36 cellular contexts compared by ENCODE assay signal in the genomic region with DNA sequence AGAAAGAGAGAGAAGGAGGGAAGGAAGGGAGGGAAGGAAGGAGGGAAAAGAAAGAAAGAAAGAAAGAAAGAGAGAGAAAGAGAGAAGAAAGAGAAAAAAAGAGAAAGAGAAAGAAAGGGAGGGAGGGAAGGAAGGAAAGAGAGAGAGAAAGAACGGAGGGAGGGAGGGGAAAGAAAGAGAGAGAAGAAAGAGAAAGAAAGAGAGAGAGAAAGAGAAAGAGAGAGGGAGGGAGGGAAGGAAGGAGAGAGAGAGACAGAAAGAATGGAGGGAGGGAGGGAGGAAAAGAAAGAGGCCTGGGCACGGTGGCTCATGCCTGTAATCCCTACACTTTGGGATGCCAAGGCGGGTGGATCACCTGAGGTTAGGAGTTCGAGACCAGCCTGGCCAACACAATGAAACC.
"Had no signal": no experiment of that assay in that cellular context is flagged by ENCODE, and none has a peak within 500 bp of the region (broad histone marks: within the 10 kb centered on the region; RNA-seq: fewer than 3 reads in every experiment).

No MANE protein-coding gene starts in this region.

- H3K27ac ChIP-seq: ascending aorta, cardiac muscle cell, VCaP had no signal

- DNase-seq: activated B cell treated with CpG ODN at 0.5 μM for 24 hours; activated CD4-positive, alpha-beta memory T cell treated with anti-CD3 and anti-CD28 coated beads for 36 hours; activated CD4-positive, alpha-beta T cell treated with anti-CD3 and anti-CD28 coated beads for 4 hours; activated CD4-positive, alpha-beta T cell treated with anti-CD3 and anti-CD28 coated beads, Interleukin-2, amount 10 ng/mL, durations not matched to agents 24 days and 14 days; activated CD4-positive, alpha-beta T cell treated with anti-CD3 and anti-CD28 coated beads, Interleukin-2, amount 50 U/mL, for 1 hour; activated CD4-positive, alpha-beta T cell treated with anti-CD3 and anti-CD28 coated beads, Interleukin-2, amount 50 U/mL, for 4 hours; activated CD4-positive, CD25-positive, alpha-beta regulatory T cell treated with anti-CD3 and anti-CD28 coated beads, Interleukin-2, amount 50 U/mL, for 72 hours; activated CD8-positive, alpha-beta memory T cell treated with anti-CD3 and anti-CD28 coated beads, Interleukin-2, amount 50 U/mL, for 4 hours; activated CD8-positive, alpha-beta T cell treated with anti-CD3 and anti-CD28 coated beads for 36 hours; activated effector memory CD4-positive, alpha-beta T cell treated with anti-CD3 and anti-CD28 coated beads, Interleukin-2, amount 50 U/mL, for 16 hours; activated gamma-delta T cell treated with Interleukin-2 at 50 U/mL for 16 hours; activated naive CD4-positive, alpha-beta T cell; activated naive CD4-positive, alpha-beta T cell treated with anti-CD3 and anti-CD28 coated beads for 36 hours; activated naive CD4-positive, alpha-beta T cell treated with anti-CD3 and anti-CD28 coated beads, Interleukin-2, amount 50 U/mL, for 16 hours; activated naive CD8-positive, alpha-beta T cell treated with anti-CD3 and anti-CD28 coated beads for 36 hours; activated T-cell treated with anti-CD3 and anti-CD28 coated beads for 4 hours; activated T-cell treated with anti-CD3 and anti-CD28 coated beads, Interleukin-2, amount 50 U/mL, for 1 hour; activated T-cell treated with anti-CD3 and anti-CD28 coated beads, Interleukin-2, amount 50 U/mL, for 4 hours; activated T-cell treated with anti-CD3 and anti-CD28 coated beads, Interleukin-2, amount 50 U/mL, for 72 hours; amygdala; anterior cingulate cortex; caudate nucleus; cerebellar nuclear complex; T-helper 1 cell; T-helper 9 cell had no signal

- H3K36me3 Mint-ChIP-seq: brain had no signal

- ATAC-seq: activated CD8-positive, alpha-beta T cell treated with anti-CD3 and anti-CD28 coated beads for 36 hours; activated naive CD4-positive, alpha-beta T cell treated with anti-CD3 and anti-CD28 coated beads, Interleukin-2, amount 50 U/mL, for 72 hours; activated T-cell treated with anti-CD3 and anti-CD28 coated beads, Interleukin-2, amount 50 U/mL, for 4 hours; activated T-cell treated with anti-CD3 and anti-CD28 coated beads, Interleukin-2, amount 50 U/mL, for 72 hours; activated T-helper 17 cell treated with anti-CD3 and anti-CD28 coated beads, Interleukin-2, amount 50 U/mL, for 72 hours had no signal

- H3K27me3 Mint-ChIP-seq: activated B cell treated with CpG ODN at 0.5 μM for 24 hours; activated CD4-positive, alpha-beta memory T cell treated with anti-CD3 and anti-CD28 coated beads for 36 hours; activated CD8-positive, alpha-beta T cell treated with anti-CD3 and anti-CD28 coated beads for 36 hours; activated T-helper 17 cell treated with anti-CD3 and anti-CD28 coated beads, Interleukin-2, amount 50 U/mL, for 72 hours; brain; central memory CD8-positive, alpha-beta T cell had no signal

- H3K27ac Mint-ChIP-seq: activated B cell treated with CpG ODN at 0.5 μM for 24 hours; activated CD4-positive, alpha-beta memory T cell treated with anti-CD3 and anti-CD28 coated beads for 36 hours; activated CD4-positive, alpha-beta T cell treated with anti-CD3 and anti-CD28 coated beads, Interleukin-2, amount 10 ng/mL, durations not matched to agents 24 days and 14 days; activated CD8-positive, alpha-beta T cell treated with anti-CD3 and anti-CD28 coated beads for 36 hours; activated naive CD4-positive, alpha-beta T cell treated with anti-CD3 and anti-CD28 coated beads for 36 hours; activated naive CD4-positive, alpha-beta T cell treated with anti-CD3 and anti-CD28 coated beads, Interleukin-2, amount 50 U/mL, for 72 hours; activated naive CD8-positive, alpha-beta T cell treated with anti-CD3 and anti-CD28 coated beads for 36 hours; activated T-cell treated with anti-CD3 and anti-CD28 coated beads, Interleukin-2, amount 50 U/mL, for 72 hours; activated T-helper 1 cell treated with anti-CD3 and anti-CD28 coated beads, Interleukin-12 subunit alpha, Interleukin-12 subunit beta, Interleukin-2, Interleukin-4 antibody, amounts not matched to agents 30 ng/mL and 10 ng/mL and 1 ng/mL, durations not matched to agents 14 hours and 24 hours and 36 hours; activated T-helper 17 cell treated with anti-CD3 and anti-CD28 coated beads, Interleukin-2, amount 50 U/mL, for 72 hours; brain; T-helper 1 cell treated with Interleukin-12 subunit alpha and Interleukin-12 subunit beta and Interleukin-4 antibody, amounts not matched to agents 30 μg/mL and 1 μg/mL, for 36 hours had no signal

- H3K4me3 Mint-ChIP-seq: activated B cell treated with CpG ODN at 0.5 μM for 24 hours; activated CD4-positive, alpha-beta memory T cell treated with anti-CD3 and anti-CD28 coated beads for 36 hours; activated CD4-positive, alpha-beta T cell treated with anti-CD3 and anti-CD28 coated beads, Interleukin-2, amount 10 ng/mL, durations not matched to agents 24 days and 14 days; activated CD8-positive, alpha-beta T cell treated with anti-CD3 and anti-CD28 coated beads for 36 hours; activated naive CD4-positive, alpha-beta T cell treated with anti-CD3 and anti-CD28 coated beads for 36 hours; activated naive CD8-positive, alpha-beta T cell treated with anti-CD3 and anti-CD28 coated beads for 36 hours; activated T-cell treated with anti-CD3 and anti-CD28 coated beads, Interleukin-2, amount 50 U/mL, for 4 hours; activated T-cell treated with anti-CD3 and anti-CD28 coated beads, Interleukin-2, amount 50 U/mL, for 72 hours; activated T-helper 1 cell treated with anti-CD3 and anti-CD28 coated beads, Interleukin-12 subunit alpha, Interleukin-12 subunit beta, Interleukin-2, Interleukin-4 antibody, amounts not matched to agents 30 ng/mL and 10 ng/mL and 1 ng/mL, durations not matched to agents 14 hours and 24 hours and 36 hours; activated T-helper 17 cell treated with anti-CD3 and anti-CD28 coated beads, Interleukin-2, amount 50 U/mL, for 72 hours; brain; central memory CD8-positive, alpha-beta T cell; T-helper 1 cell treated with Interleukin-12 subunit alpha and Interleukin-12 subunit beta and Interleukin-4 antibody, amounts not matched to agents 30 μg/mL and 1 μg/mL, for 36 hours had no signal

- H3K27me3 ChIP-seq: ascending aorta, cardiac muscle cell had no signal

- H3K9me3 ChIP-seq: ascending aorta had no signal

- FAIRE-seq: bronchial epithelial cell, TTC549 had no signal

- H3K36me3 ChIP-seq: ascending aorta, cardiac muscle cell had no signal

- H3K4me3 ChIP-seq: ascending aorta, cardiac muscle cell had no signal

- H3K9me3 Mint-ChIP-seq: activated B cell treated with CpG ODN at 0.5 μM for 24 hours; activated CD4-positive, alpha-beta memory T cell treated with anti-CD3 and anti-CD28 coated beads for 36 hours; activated CD4-positive, alpha-beta T cell treated with anti-CD3 and anti-CD28 coated beads, Interleukin-2, amount 10 ng/mL, durations not matched to agents 24 days and 14 days; activated CD8-positive, alpha-beta T cell treated with anti-CD3 and anti-CD28 coated beads for 36 hours; activated naive CD4-positive, alpha-beta T cell treated with anti-CD3 and anti-CD28 coated beads for 36 hours; activated naive CD4-positive, alpha-beta T cell treated with anti-CD3 and anti-CD28 coated beads, Interleukin-2, amount 50 U/mL, for 72 hours; activated T-cell treated with anti-CD3 and anti-CD28 coated beads, Interleukin-2, amount 50 U/mL, for 4 hours; activated T-cell treated with anti-CD3 and anti-CD28 coated beads, Interleukin-2, amount 50 U/mL, for 72 hours; activated T-helper 1 cell treated with anti-CD3 and anti-CD28 coated beads, Interleukin-12 subunit alpha, Interleukin-12 subunit beta, Interleukin-2, Interleukin-4 antibody, amounts not matched to agents 30 ng/mL and 10 ng/mL and 1 ng/mL, durations not matched to agents 14 hours and 24 hours and 36 hours; activated T-helper 17 cell treated with anti-CD3 and anti-CD28 coated beads, Interleukin-2, amount 50 U/mL, for 72 hours; brain; central memory CD8-positive, alpha-beta T cell; T-helper 1 cell treated with Interleukin-12 subunit alpha and Interleukin-12 subunit beta and Interleukin-4 antibody, amounts not matched to agents 30 μg/mL and 1 μg/mL, for 36 hours had no signal
